1 cellular context compared by ENCODE assay signal in the genomic region with DNA sequence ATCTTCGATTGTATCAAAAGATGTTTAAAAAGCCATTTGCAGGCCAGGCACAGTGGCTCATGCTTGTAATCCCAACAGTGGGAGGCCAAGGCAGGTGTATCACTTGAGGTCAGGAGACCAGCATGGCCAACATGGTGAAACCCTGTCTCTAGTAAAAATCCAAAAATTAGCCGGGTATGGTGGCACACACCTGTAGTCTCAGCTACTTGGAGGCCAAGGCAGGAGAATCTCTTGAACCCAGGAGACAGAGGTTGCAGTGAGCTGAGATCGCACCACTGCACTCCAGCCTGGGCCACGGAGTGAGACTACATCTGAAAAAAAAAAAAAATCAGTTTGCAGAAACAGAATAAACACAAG.
TF ChIP-seq lines count a peak whose summit lies in the region.

No MANE protein-coding gene starts in this region.

TF ChIP-seq in HepG2, 621 proteins besides CTCF, POLR2A, EP300 and RAD21:
- 0 out of 2 replicates have a peak, but pooled peaks have one; percentile 2 for TF ChIP-seq GATAD2A (CRISPR knock-in tag; IDR thresholded peaks at IDR 0.05)
- TF ChIP-seq ZMYM3 (CRISPR knock-in tag; IDR thresholded peaks at IDR 0.05): peak; percentile 69
- TF ChIP-seq, protein P1, sequence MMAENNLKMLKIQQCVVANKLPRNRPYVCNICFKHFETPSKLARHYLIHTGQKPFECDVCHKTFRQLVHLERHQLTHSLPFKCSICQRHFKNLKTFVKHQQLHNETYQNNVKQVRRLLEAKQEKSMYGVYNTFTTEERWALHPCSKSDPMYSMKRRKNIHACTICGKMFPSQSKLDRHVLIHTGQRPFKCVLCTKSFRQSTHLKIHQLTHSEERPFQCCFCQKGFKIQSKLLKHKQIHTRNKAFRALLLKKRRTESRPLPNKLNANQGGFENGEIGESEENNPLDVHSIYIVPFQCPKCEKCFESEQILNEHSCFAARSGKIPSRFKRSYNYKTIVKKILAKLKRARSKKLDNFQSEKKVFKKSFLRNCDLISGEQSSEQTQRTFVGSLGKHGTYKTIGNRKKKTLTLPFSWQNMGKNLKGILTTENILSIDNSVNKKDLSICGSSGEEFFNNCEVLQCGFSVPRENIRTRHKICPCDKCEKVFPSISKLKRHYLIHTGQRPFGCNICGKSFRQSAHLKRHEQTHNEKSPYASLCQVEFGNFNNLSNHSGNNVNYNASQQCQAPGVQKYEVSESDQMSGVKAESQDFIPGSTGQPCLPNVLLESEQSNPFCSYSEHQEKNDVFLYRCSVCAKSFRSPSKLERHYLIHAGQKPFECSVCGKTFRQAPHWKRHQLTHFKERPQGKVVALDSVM (CRISPR knock-in tag; IDR thresholded peaks at IDR 0.05): peak; percentile 63
- peak; percentile 39; the same call in 1 of the 2 replicates for TF ChIP-seq ZNF670 (CRISPR knock-in tag; IDR thresholded peaks at IDR 0.05; ENCODE audit: borderline replicate concordance)
- 0 out of 2 replicates have a peak, but pooled peaks have one; percentile 29 for TF ChIP-seq ZMAT3 (CRISPR knock-in tag; conservative IDR thresholded peaks at IDR 0.05)
